ENCODE assay signal across 1 cellular context in the genomic region with DNA sequence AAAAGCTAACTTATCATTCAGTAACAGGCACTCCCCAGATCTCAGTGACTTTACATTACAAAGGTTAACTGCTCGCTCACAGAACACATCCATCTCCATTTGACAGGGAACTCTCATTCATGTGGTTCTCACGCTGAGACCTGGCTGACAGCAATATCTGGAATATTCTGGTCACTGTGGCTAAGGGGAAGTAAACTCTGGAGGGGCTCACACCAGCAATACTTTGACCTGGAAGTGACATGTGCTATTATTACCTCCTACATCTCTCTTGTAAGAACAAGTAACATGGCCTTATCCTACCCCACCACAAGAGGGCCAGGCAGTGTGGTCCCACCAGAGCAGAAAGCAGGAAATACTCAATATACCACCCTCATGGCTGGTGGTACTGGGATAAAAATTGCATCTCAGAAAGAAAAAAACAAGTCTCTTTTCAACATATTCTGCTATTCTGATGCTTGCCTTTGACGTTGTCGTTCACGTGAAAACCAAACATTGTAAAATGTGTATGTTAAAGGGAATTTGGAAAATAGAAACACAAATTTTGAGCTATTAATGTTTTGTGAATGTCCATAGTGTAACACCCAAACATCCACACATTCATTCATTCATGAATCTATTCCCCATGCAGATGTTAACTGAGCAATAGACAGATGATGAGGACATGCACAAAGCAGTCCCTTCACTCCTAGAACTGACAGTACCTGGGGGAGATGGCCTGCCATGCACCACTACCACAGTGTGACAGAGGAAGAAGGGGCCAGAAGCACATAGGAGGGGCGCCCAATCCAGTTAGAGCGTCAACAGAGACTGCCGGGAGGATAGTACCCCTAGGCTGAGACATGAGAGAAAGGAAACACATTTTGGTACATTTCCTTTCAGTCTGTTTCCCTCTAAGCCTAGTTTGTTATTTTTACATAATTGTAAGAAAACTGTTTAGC.
TF ChIP-seq lines count a peak whose summit lies in the region.

No MANE protein-coding gene starts in this region.

TF ChIP-seq in GM12878, 131 proteins besides CTCF, POLR2A, EP300 and RAD21 (continued from another document):
- TF ChIP-seq, protein P1, sequence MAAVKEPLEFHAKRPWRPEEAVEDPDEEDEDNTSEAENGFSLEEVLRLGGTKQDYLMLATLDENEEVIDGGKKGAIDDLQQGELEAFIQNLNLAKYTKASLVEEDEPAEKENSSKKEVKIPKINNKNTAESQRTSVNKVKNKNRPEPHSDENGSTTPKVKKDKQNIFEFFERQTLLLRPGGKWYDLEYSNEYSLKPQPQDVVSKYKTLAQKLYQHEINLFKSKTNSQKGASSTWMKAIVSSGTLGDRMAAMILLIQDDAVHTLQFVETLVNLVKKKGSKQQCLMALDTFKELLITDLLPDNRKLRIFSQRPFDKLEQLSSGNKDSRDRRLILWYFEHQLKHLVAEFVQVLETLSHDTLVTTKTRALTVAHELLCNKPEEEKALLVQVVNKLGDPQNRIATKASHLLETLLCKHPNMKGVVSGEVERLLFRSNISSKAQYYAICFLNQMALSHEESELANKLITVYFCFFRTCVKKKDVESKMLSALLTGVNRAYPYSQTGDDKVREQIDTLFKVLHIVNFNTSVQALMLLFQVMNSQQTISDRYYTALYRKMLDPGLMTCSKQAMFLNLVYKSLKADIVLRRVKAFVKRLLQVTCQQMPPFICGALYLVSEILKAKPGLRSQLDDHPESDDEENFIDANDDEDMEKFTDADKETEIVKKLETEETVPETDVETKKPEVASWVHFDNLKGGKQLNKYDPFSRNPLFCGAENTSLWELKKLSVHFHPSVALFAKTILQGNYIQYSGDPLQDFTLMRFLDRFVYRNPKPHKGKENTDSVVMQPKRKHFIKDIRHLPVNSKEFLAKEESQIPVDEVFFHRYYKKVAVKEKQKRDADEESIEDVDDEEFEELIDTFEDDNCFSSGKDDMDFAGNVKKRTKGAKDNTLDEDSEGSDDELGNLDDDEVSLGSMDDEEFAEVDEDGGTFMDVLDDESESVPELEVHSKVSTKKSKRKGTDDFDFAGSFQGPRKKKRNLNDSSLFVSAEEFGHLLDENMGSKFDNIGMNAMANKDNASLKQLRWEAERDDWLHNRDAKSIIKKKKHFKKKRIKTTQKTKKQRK (IDR thresholded peaks at IDR 0.05; ENCODE audit: low read depth, low read length): no peak
- TF ChIP-seq HDAC2 (IDR thresholded peaks at IDR 0.05) (no peak), MTA2 (IDR thresholded peaks at IDR 0.05; ENCODE audit: low read depth) (0 out of 2 replicates have a peak, but pooled peaks have one; percentile 24), PML (IDR thresholded peaks at IDR 0.05; ENCODE audit: low read length) (no peak), RFX5 (IDR thresholded peaks at IDR 0.05; ENCODE audit: low read depth, low read length) (no peak), ZNF24 (IDR thresholded peaks at IDR 0.05) (0 out of 2 replicates have a peak, but pooled peaks have one; percentile 25), TCF3 (IDR thresholded peaks at IDR 0.05; ENCODE audit: borderline replicate concordance, insufficient read depth, low read depth, low read length) (no peak), IKZF1 (conservative IDR thresholded peaks at IDR 0.05) (peak; percentile 29; the same call in 1 of the 2 replicates), SMAD5 (IDR thresholded peaks at IDR 0.05; ENCODE audit: low read depth) (no peak), POLR2AphosphoS5 (IDR thresholded peaks at IDR 0.05; ENCODE audit: low read length) (no peak), MTA3 (IDR thresholded peaks at IDR 0.05; ENCODE audit: borderline replicate concordance, low read length) (0 out of 2 replicates have a peak, but pooled peaks have one; percentile 43), BHLHE40 (IDR thresholded peaks at IDR 0.05; ENCODE audit: borderline replicate concordance in 1 of 2, low read depth in 2 of 2, low read length in 1 of 2) (no peak; a peak in 1 of 4 replicates), HCFC1 (IDR thresholded peaks at IDR 0.05; ENCODE audit: low read length) (no peak)
- TF ChIP-seq, protein P2, sequence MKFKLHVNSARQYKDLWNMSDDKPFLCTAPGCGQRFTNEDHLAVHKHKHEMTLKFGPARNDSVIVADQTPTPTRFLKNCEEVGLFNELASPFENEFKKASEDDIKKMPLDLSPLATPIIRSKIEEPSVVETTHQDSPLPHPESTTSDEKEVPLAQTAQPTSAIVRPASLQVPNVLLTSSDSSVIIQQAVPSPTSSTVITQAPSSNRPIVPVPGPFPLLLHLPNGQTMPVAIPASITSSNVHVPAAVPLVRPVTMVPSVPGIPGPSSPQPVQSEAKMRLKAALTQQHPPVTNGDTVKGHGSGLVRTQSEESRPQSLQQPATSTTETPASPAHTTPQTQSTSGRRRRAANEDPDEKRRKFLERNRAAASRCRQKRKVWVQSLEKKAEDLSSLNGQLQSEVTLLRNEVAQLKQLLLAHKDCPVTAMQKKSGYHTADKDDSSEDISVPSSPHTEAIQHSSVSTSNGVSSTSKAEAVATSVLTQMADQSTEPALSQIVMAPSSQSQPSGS (IDR thresholded peaks at IDR 0.05; ENCODE audit: low read length): no peak
- TF ChIP-seq, protein P3, sequence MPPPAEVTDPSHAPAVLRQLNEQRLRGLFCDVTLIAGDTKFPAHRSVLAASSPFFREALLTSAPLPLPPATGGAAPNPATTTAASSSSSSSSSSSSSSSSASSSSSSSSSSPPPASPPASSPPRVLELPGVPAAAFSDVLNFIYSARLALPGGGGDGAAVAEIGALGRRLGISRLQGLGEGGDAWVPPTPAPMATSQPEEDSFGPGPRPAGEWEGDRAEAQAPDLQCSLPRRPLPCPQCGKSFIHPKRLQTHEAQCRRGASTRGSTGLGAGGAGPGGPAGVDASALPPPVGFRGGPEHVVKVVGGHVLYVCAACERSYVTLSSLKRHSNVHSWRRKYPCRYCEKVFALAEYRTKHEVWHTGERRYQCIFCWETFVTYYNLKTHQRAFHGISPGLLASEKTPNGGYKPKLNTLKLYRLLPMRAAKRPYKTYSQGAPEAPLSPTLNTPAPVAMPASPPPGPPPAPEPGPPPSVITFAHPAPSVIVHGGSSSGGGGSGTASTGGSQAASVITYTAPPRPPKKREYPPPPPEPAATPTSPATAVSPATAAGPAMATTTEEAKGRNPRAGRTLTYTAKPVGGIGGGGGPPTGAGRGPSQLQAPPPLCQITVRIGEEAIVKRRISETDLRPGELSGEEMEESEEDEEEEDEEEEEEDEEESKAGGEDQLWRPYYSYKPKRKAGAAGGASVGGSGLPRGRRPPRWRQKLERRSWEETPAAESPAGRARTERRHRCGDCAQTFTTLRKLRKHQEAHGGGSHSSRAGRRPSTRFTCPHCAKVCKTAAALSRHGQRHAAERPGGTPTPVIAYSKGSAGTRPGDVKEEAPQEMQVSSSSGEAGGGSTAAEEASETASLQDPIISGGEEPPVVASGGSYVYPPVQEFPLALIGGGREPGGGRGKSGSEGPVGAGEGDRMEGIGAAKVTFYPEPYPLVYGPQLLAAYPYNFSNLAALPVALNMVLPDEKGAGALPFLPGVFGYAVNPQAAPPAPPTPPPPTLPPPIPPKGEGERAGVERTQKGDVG (CRISPR knock-in tag; IDR thresholded peaks at IDR 0.05): no peak
- TF ChIP-seq, protein P4, sequence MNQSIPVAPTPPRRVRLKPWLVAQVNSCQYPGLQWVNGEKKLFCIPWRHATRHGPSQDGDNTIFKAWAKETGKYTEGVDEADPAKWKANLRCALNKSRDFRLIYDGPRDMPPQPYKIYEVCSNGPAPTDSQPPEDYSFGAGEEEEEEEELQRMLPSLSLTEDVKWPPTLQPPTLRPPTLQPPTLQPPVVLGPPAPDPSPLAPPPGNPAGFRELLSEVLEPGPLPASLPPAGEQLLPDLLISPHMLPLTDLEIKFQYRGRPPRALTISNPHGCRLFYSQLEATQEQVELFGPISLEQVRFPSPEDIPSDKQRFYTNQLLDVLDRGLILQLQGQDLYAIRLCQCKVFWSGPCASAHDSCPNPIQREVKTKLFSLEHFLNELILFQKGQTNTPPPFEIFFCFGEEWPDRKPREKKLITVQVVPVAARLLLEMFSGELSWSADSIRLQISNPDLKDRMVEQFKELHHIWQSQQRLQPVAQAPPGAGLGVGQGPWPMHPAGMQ (IDR thresholded peaks at IDR 0.05; ENCODE audit: borderline replicate concordance): no peak
